Comparison of ENCODE assay signal across 18 cellular contexts in genomic region chr13:85076343-85076742, GRCh38.
DNase-seq lines count a peak whose midpoint lies in the region; ATAC-seq and TF ChIP-seq lines count a peak whose summit lies in the region.
"Had no signal": no experiment of that assay in that cellular context is flagged by ENCODE, and none has a peak within 500 bp of the region (broad histone marks: within the 10 kb centered on the region; RNA-seq: fewer than 3 reads in every experiment).

No MANE protein-coding gene starts in this region.

- no peaks in the 10 kb centered on the region for H3K36me3 ChIP-seq in SK-N-SH (replicated peaks in 1 of 2; ENCODE audit: control insufficient read depth in 1 of 2, insufficient read depth in 2 of 2, low read length in 1 of 2)
- H3K36me3 ChIP-seq in OCI-LY3 (replicated peaks; ENCODE audit: low read depth, low read length), result no peaks in the 10 kb centered on the region
- no peaks in the 10 kb centered on the region for H3K36me3 ChIP-seq in SK-N-MC (ENCODE audit: insufficient read depth, low read length)
- H3K36me3 ChIP-seq: BLaER1 treated with 17β-estradiol and CSF1 and Interleukin-3, amounts not matched to agents 10 nM and 100 nM had no signal

- 34% methylated on average over 1 of the region's 1 CpG for WGBS in SK-N-SH (ENCODE audit: low lambda C conversion rate)

- H3K79me2 ChIP-seq in SK-N-SH (ENCODE audit: insufficient read depth), result no peaks in the 10 kb centered on the region
- H3K79me2 ChIP-seq in OCI-LY3 (ENCODE audit: low read length), result no peaks in the 10 kb centered on the region

- H3K4me1 ChIP-seq in SK-N-SH (ENCODE audit: control insufficient read depth in 1 of 2, insufficient read depth in 2 of 2, low read depth in 1 of 2, low read length in 1 of 2) (no peaks in the 10 kb centered on the region; a peak in 2 of 4 replicates), OCI-LY3 (ENCODE audit: low read length) (no peaks in the 10 kb centered on the region)
- H3K4me1 ChIP-seq: A549 had no signal

- H3F3A ChIP-seq in SK-N-SH (replicated peaks; ENCODE audit: insufficient read depth), result no peaks in the 10 kb centered on the region

- no peaks in the 10 kb centered on the region for H3K9me2 ChIP-seq in SK-N-SH

- POLR2A ChIA-PET in SK-N-SH (lab: Yijun Ruan, JAX), result no interaction called here

- H3K4me2 ChIP-seq in SK-N-SH (no peak overlapping the region), OCI-LY3 (ENCODE audit: low read length) (no peak overlapping the region)
- H3K4me2 ChIP-seq: A549; BLaER1 treated with 17β-estradiol and CSF1 and Interleukin-3, amounts not matched to agents 10 nM and 100 nM had no signal

- no peaks in the 10 kb centered on the region for H3K9me3 ChIP-seq in SK-N-SH
- no peaks in the 10 kb centered on the region for H3K9me3 ChIP-seq in OCI-LY3 (ENCODE audit: insufficient read depth, low read length)
- H3K9me3 ChIP-seq in SK-N-MC (ENCODE audit: low read depth, low read length), result no peaks in the 10 kb centered on the region
- H3K9me3 ChIP-seq: A549; BLaER1 treated with 17β-estradiol and CSF1 and Interleukin-3, amounts not matched to agents 10 nM and 100 nM; Caco-2 had no signal

- TF ChIP-seq RAD21 in SK-N-SH (IDR thresholded peaks at IDR 0.05; ENCODE audit: low read length), result no peak

- no peak for TF ChIP-seq EP300 in SK-N-SH (IDR thresholded peaks at IDR 0.05; ENCODE audit: borderline replicate concordance in 1 of 2, low read depth in 1 of 2, low read length in 1 of 2)

- H3K27ac ChIP-seq in SK-N-SH (ENCODE audit: low read depth in 2 of 2, low read length in 1 of 2) (no peak overlapping the region), OCI-LY3 (ENCODE audit: low read length) (no peak overlapping the region), SK-N-MC (no peak overlapping the region)
- H3K27ac ChIP-seq: 22Rv1; A549; BLaER1 treated with 17β-estradiol and CSF1 and Interleukin-3, amounts not matched to agents 10 nM and 100 nM; C4-2B had no signal

- H3K27me3 ChIP-seq in SK-N-SH (ENCODE audit: insufficient read depth), result no peaks in the 10 kb centered on the region
- H3K27me3 ChIP-seq in OCI-LY3 (ENCODE audit: low read depth, low read length), result no peaks in the 10 kb centered on the region
- H3K27me3 ChIP-seq: BLaER1 treated with 17β-estradiol and CSF1 and Interleukin-3, amounts not matched to agents 10 nM and 100 nM had no signal

- H2AFZ ChIP-seq in SK-N-SH (ENCODE audit: low read depth), result no peak overlapping the region
- H2AFZ ChIP-seq in OCI-LY3 (ENCODE audit: low read depth, low read length), result peak overlapping the region; percentile 14; the same call in 1 of the 2 replicates

- H3K9ac ChIP-seq in SK-N-SH (no peak overlapping the region), OCI-LY3 (ENCODE audit: low read length) (no peak overlapping the region), SK-N-MC (ENCODE audit: insufficient read length) (no peak overlapping the region)
- H3K9ac ChIP-seq: BLaER1 treated with 17β-estradiol and CSF1 and Interleukin-3, amounts not matched to agents 10 nM and 100 nM had no signal

- H4K20me1 ChIP-seq in SK-N-SH (ENCODE audit: insufficient read depth) (no peaks in the 10 kb centered on the region), OCI-LY3 (ENCODE audit: insufficient read depth, low read length) (no peaks in the 10 kb centered on the region)
- H4K20me1 ChIP-seq: BLaER1 treated with 17β-estradiol and CSF1 and Interleukin-3, amounts not matched to agents 10 nM and 100 nM had no signal

- ATAC-seq in SK-N-SH treated with all-trans-retinoic acid at 6 μM for 48 hours (peak; percentile 61), GM18861 (IDR thresholded peaks at IDR 0.05; ENCODE audit: unreplicated experiment) (no peak), GM21423 (IDR thresholded peaks at IDR 0.05; ENCODE audit: unreplicated experiment) (no peak)
- ATAC-seq: A549; CD8-positive, alpha-beta T cell; GM12878 had no signal

- TF ChIP-seq CTCF in SK-N-SH (IDR thresholded peaks at IDR 0.05) (no peak), OCI-LY3 (IDR thresholded peaks at IDR 0.05; ENCODE audit: low read depth, low read length) (no peak)

- CTCF ChIA-PET in SK-N-SH (lab: Yijun Ruan, JAX), result interaction anchor here (0.9 kb wide), 1 partner anchor 19 kb away, joined by 4 read pairs; no protein-coding TSS in a partner anchor

- DNase-seq in SK-N-SH (no peak), SK-N-MC (ENCODE audit: low read depth, low spot score) (no peak)
- DNase-seq: AML-193; Caco-2; Calu3; CD4-positive, alpha-beta T cell; CD8-positive, alpha-beta T cell; DMS79 treated with DMSO at 0.1 percent for 48 hours; GDM1 had no signal

- H3K4me3 ChIP-seq in SK-N-SH (ENCODE audit: low read depth in 2 of 2, low read length in 1 of 2), result no peak overlapping the region
- H3K4me3 ChIP-seq in OCI-LY3 (ENCODE audit: low read length), result no peak overlapping the region
- H3K4me3 ChIP-seq in SK-N-MC, result 0 out of 2 replicates have a peak overlapping the region, but pooled peaks have one; percentile 2
- H3K4me3 ChIP-seq: A549; BLaER1 treated with 17β-estradiol and CSF1 and Interleukin-3, amounts not matched to agents 10 nM and 100 nM; GM12878 had no signal

TF ChIP-seq in SK-N-SH treated with all-trans-retinoic acid at 6 μM for 48 hours, 23 proteins besides CTCF, POLR2A, EP300 and RAD21:
- TF ChIP-seq ISL1 (CRISPR knock-in tag; IDR thresholded peaks at IDR 0.05) (peak; percentile 83), ZNF565 (CRISPR knock-in tag; conservative IDR thresholded peaks at IDR 0.05; ENCODE audit: low read depth) (no peak)

TF ChIP-seq in SK-N-SH, 30 proteins besides CTCF, POLR2A, EP300 and RAD21:
- TF ChIP-seq CHD2 (IDR thresholded peaks at IDR 0.05; ENCODE audit: low read length, partially characterized antibody), result no peak
- no peak for TF ChIP-seq TEAD4 (IDR thresholded peaks at IDR 0.05; ENCODE audit: borderline replicate concordance, insufficient read depth)
- TF ChIP-seq RCOR1 (IDR thresholded peaks at IDR 0.05; ENCODE audit: low read length), result no peak
- TF ChIP-seq USF1 (IDR thresholded peaks at IDR 0.05; ENCODE audit: borderline replicate concordance, low read depth), result no peak
- TF ChIP-seq REST (IDR thresholded peaks at IDR 0.05; ENCODE audit: low read depth, low read length), result no peak
- TF ChIP-seq POLR2AphosphoS5 (IDR thresholded peaks at IDR 0.05; ENCODE audit: low read depth, low read length), result no peak
- no peak for TF ChIP-seq ELF1 (IDR thresholded peaks at IDR 0.05)
- no peak for TF ChIP-seq GATA2 (CRISPR knock-in tag; IDR thresholded peaks at IDR 0.05)
- TF ChIP-seq SMC3 (IDR thresholded peaks at IDR 0.05; ENCODE audit: low read depth, low read length), result no peak
- TF ChIP-seq MEF2A (IDR thresholded peaks at IDR 0.05; ENCODE audit: borderline replicate concordance, low read depth), result no peak
- no peak for TF ChIP-seq NFIC (IDR thresholded peaks at IDR 0.05; ENCODE audit: borderline replicate concordance)
- TF ChIP-seq SIN3A (IDR thresholded peaks at IDR 0.05; ENCODE audit: borderline replicate concordance, low read depth, low read length), result no peak
- no peak for TF ChIP-seq EZH2phosphoT487 (IDR thresholded peaks at IDR 0.05; ENCODE audit: borderline replicate concordance, low read depth)
